25 cellular contexts compared by ENCODE assay signal in genomic region chr20:17586250-17586649, GRCh38.
"Had no signal": no experiment of that assay in that cellular context is flagged by ENCODE, and none has a peak within 500 bp of the region (broad histone marks: within the 10 kb centered on the region; RNA-seq: fewer than 3 reads in every experiment).

No MANE protein-coding gene starts in this region.

- H3K27me3 ChIP-seq: neutrophil, tibial nerve, vagina had no signal

- H3K9me3 Mint-ChIP-seq: activated CD8-positive, alpha-beta T cell treated with anti-CD3 and anti-CD28 coated beads for 36 hours; activated naive CD4-positive, alpha-beta T cell treated with anti-CD3 and anti-CD28 coated beads, Interleukin-2, amount 10 ng/mL, durations not matched to agents 7 days and 5 days; dendritic cell treated with granulocyte-macrophage colony-stimulating factor and Interleukin-4, amounts not matched to agents 40 ng/mL and 50 ng/mL, for 4 days; nephron; stimulated activated naive B cell treated with anti-CD40 and anti-IgM and Interleukin-4, amounts not matched to agents 10 μg/mL and 1 μg/mL and 100 μg/mL, for 72 hours; T-helper 1 cell treated with Interleukin-12 subunit alpha and Interleukin-12 subunit beta and Interleukin-4 antibody, amounts not matched to agents 30 μg/mL and 1 μg/mL, for 36 hours had no signal

- H3K4me3 Mint-ChIP-seq: activated CD8-positive, alpha-beta memory T cell treated with anti-CD3 and anti-CD28 coated beads, Interleukin-2, amount 10 ng/mL, durations not matched to agents 7 days and 5 days; activated CD8-positive, alpha-beta T cell treated with anti-CD3 and anti-CD28 coated beads for 36 hours; activated naive CD4-positive, alpha-beta T cell treated with anti-CD3 and anti-CD28 coated beads, Interleukin-2, amount 10 ng/mL, durations not matched to agents 7 days and 5 days; dendritic cell treated with granulocyte-macrophage colony-stimulating factor and Interleukin-4, amounts not matched to agents 40 ng/mL and 50 ng/mL, for 4 days; nephron; stimulated activated naive B cell treated with anti-CD40 and anti-IgM and Interleukin-4, amounts not matched to agents 10 μg/mL and 1 μg/mL and 100 μg/mL, for 72 hours; T-helper 1 cell treated with Interleukin-12 subunit alpha and Interleukin-12 subunit beta and Interleukin-4 antibody, amounts not matched to agents 30 μg/mL and 1 μg/mL, for 36 hours had no signal

- H3K36me3 ChIP-seq: left ventricle myocardium inferior, neutrophil, tibial nerve, vagina had no signal

- ATAC-seq: activated CD8-positive, alpha-beta memory T cell treated with anti-CD3 and anti-CD28 coated beads, Interleukin-2, amount 10 ng/mL, durations not matched to agents 7 days and 5 days; activated CD8-positive, alpha-beta T cell treated with anti-CD3 and anti-CD28 coated beads for 36 hours; sciatic nerve; stimulated activated naive B cell treated with anti-CD40 and anti-IgM and Interleukin-4, amounts not matched to agents 10 μg/mL and 1 μg/mL and 100 μg/mL, for 72 hours had no signal

- H3K9me3 ChIP-seq: left ventricle myocardium inferior, neutrophil, tibial nerve, vagina had no signal

- H3K27ac ChIP-seq: neutrophil, tibial nerve, vagina had no signal

- H3K27me3 Mint-ChIP-seq: activated CD8-positive, alpha-beta memory T cell treated with anti-CD3 and anti-CD28 coated beads, Interleukin-2, amount 10 ng/mL, durations not matched to agents 7 days and 5 days; activated CD8-positive, alpha-beta T cell treated with anti-CD3 and anti-CD28 coated beads for 36 hours; activated naive CD4-positive, alpha-beta T cell treated with anti-CD3 and anti-CD28 coated beads, Interleukin-2, amount 10 ng/mL, durations not matched to agents 7 days and 5 days; dendritic cell treated with granulocyte-macrophage colony-stimulating factor and Interleukin-4, amounts not matched to agents 40 ng/mL and 50 ng/mL, for 4 days; stimulated activated naive B cell treated with anti-CD40 and anti-IgM and Interleukin-4, amounts not matched to agents 10 μg/mL and 1 μg/mL and 100 μg/mL, for 72 hours had no signal

- DNase-seq: activated CD4-positive, alpha-beta T cell treated with anti-CD3 and anti-CD28 coated beads for 48 hours; activated CD4-positive, CD25-positive, alpha-beta regulatory T cell; activated CD8-positive, alpha-beta memory T cell treated with anti-CD3 and anti-CD28 coated beads, Interleukin-2, amount 10 ng/mL, durations not matched to agents 7 days and 5 days; activated CD8-positive, alpha-beta T cell treated with anti-CD3 and anti-CD28 coated beads for 36 hours; activated effector memory CD4-positive, alpha-beta T cell treated with anti-CD3 and anti-CD28 coated beads, Interleukin-2, amount 50 U/mL, for 16 hours; activated naive CD4-positive, alpha-beta T cell treated with anti-CD3 and anti-CD28 coated beads, Interleukin-2, amount 10 ng/mL, durations not matched to agents 7 days and 5 days; activated T-cell treated with anti-CD3 and anti-CD28 coated beads for 4 hours; amygdala; effector CD4-positive, alpha-beta T cell; foreskin fibroblast; glutamatergic neuron; hippocampal formation; left ventricle myocardium inferior; mammary epithelial cell; stimulated activated CD4-positive, alpha-beta T cell treated with anti-CD3 and anti-CD28 coated beads, Interleukin-2, amount 100 ng/mL, for 48 hours; stimulated activated CD8-positive, alpha-beta memory T cell treated with anti-CD3 and anti-CD28 coated beads, Interleukin-4, amount 100 ng/mL, for 48 hours; stimulated activated naive B cell treated with anti-CD40 and anti-IgM and Interleukin-4, amounts not matched to agents 10 μg/mL and 1 μg/mL and 100 μg/mL, for 72 hours; T1000 had no signal

- H3K4me3 ChIP-seq: left ventricle myocardium inferior, tibial nerve, vagina had no signal

- H3K27ac Mint-ChIP-seq: activated CD8-positive, alpha-beta memory T cell treated with anti-CD3 and anti-CD28 coated beads, Interleukin-2, amount 10 ng/mL, durations not matched to agents 7 days and 5 days; activated CD8-positive, alpha-beta T cell treated with anti-CD3 and anti-CD28 coated beads for 36 hours; activated naive CD4-positive, alpha-beta T cell treated with anti-CD3 and anti-CD28 coated beads, Interleukin-2, amount 10 ng/mL, durations not matched to agents 7 days and 5 days; dendritic cell treated with granulocyte-macrophage colony-stimulating factor and Interleukin-4, amounts not matched to agents 40 ng/mL and 50 ng/mL, for 4 days; nephron; stimulated activated naive B cell treated with anti-CD40 and anti-IgM and Interleukin-4, amounts not matched to agents 10 μg/mL and 1 μg/mL and 100 μg/mL, for 72 hours; T-helper 1 cell treated with Interleukin-12 subunit alpha and Interleukin-12 subunit beta and Interleukin-4 antibody, amounts not matched to agents 30 μg/mL and 1 μg/mL, for 36 hours had no signal
